ENCODE assay signal across 1 cellular context in the genomic region with DNA sequence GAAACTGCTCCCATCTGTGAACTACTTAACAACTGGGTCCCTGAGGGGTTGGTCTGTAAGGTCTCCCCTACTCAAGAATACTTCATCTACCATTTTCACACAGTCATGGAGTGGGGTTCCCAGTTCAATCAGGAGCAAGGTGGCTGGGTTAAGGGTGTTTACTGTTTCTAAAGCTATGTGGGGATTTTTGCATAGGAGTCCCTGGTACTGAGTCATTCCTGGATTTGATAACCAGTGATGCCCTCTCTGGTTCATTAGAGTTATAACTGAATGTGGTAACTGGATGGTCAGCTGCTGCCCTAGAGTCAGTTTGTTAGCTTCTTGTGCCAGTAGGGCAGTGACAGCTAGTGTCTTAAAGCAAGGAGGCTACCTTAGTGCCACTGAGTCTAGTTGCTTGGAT.
TF ChIP-seq lines count a peak whose summit lies in the region.

No MANE protein-coding gene starts in this region.

TF ChIP-seq in GM12878, 131 proteins besides CTCF, POLR2A, EP300 and RAD21:
- TF ChIP-seq ETV6 (conservative IDR thresholded peaks at IDR 0.05 in 1 of 2, IDR thresholded peaks at IDR 0.05 in 1 of 2; ENCODE audit: borderline replicate concordance in 1 of 2, low read depth in 1 of 2): no peak
- no peak for TF ChIP-seq BHLHE40 (IDR thresholded peaks at IDR 0.05; ENCODE audit: borderline replicate concordance in 1 of 2, low read depth in 2 of 2, low read length in 1 of 2)
- no peak for TF ChIP-seq PML (IDR thresholded peaks at IDR 0.05; ENCODE audit: low read length)
- TF ChIP-seq YBX1 (IDR thresholded peaks at IDR 0.05): no peak
- TF ChIP-seq ZNF384 (IDR thresholded peaks at IDR 0.05; ENCODE audit: borderline replicate concordance, low read depth, low read length): no peak
- TF ChIP-seq, protein P1, sequence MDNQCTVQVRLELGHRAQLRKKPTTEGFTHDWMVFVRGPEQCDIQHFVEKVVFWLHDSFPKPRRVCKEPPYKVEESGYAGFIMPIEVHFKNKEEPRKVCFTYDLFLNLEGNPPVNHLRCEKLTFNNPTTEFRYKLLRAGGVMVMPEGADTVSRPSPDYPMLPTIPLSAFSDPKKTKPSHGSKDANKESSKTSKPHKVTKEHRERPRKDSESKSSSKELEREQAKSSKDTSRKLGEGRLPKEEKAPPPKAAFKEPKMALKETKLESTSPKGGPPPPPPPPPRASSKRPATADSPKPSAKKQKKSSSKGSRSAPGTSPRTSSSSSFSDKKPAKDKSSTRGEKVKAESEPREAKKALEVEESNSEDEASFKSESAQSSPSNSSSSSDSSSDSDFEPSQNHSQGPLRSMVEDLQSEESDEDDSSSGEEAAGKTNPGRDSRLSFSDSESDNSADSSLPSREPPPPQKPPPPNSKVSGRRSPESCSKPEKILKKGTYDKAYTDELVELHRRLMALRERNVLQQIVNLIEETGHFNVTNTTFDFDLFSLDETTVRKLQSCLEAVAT (IDR thresholded peaks at IDR 0.05): no peak
- no peak for TF ChIP-seq RELA (IDR thresholded peaks at IDR 0.05; ENCODE audit: borderline replicate concordance, partially characterized antibody)
- TF ChIP-seq, protein P2, sequence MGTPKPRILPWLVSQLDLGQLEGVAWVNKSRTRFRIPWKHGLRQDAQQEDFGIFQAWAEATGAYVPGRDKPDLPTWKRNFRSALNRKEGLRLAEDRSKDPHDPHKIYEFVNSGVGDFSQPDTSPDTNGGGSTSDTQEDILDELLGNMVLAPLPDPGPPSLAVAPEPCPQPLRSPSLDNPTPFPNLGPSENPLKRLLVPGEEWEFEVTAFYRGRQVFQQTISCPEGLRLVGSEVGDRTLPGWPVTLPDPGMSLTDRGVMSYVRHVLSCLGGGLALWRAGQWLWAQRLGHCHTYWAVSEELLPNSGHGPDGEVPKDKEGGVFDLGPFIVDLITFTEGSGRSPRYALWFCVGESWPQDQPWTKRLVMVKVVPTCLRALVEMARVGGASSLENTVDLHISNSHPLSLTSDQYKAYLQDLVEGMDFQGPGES (IDR thresholded peaks at IDR 0.05): no peak
- TF ChIP-seq TAF1 (IDR thresholded peaks at IDR 0.05; ENCODE audit: borderline replicate concordance, low read depth, low read length): no peak
- TF ChIP-seq SIN3A (IDR thresholded peaks at IDR 0.05; ENCODE audit: low read depth, low read length): no peak
- TF ChIP-seq KAT2A (conservative IDR thresholded peaks at IDR 0.05; ENCODE audit: control insufficient read depth, low read depth, low read length): no peak
- TF ChIP-seq RUNX3 (IDR thresholded peaks at IDR 0.05; ENCODE audit: low read length): no peak
